8 cellular contexts compared by ENCODE assay signal in genomic region chrX:129905787-129906580, GRCh38. TPM values are rescaled to one million over a fixed set of nuclear protein-coding genes. Genes with fewer than 3 reads are reported as not detected.
DNase-seq lines count a peak whose midpoint lies in the region; ATAC-seq and TF ChIP-seq lines count a peak whose summit lies in the region.

TSS of gene UTP14A (plus strand) at chrX:129906164. CDS start at chrX:129906211, 47 bp downstream.

- TF ChIP-seq RAD21 in liver (IDR thresholded peaks at IDR 0.05) = peak in 1 of 2 donors; percentile 34

- TF ChIP-seq CTCF in dorsolateral prefrontal cortex (IDR thresholded peaks at IDR 0.05 in 54 of 56, conservative IDR thresholded peaks at IDR 0.05 in 2 of 56; ENCODE audit: low read depth in 1 of 56, partially characterized antibody in 56 of 56) = peak in 6 of 56 donors; percentile 8 to 25 (median 14)
- TF ChIP-seq CTCF in liver (IDR thresholded peaks at IDR 0.05; ENCODE audit: low read depth, low read length, missing input control) = no peak

- POLR2A ChIA-PET in activated CD4-positive, alpha-beta memory T cell treated with anti-CD3 and anti-CD28 coated beads for 36 hours (lab: Charles Lee) = interaction anchor here (0.6 to 1.1 kb wide), 3 partner anchors 10 to 169 kb away, joined by 3 to 4 read pairs (median 3); no protein-coding TSS in a partner anchor

- peaks cover 23% of the 10 kb centered on the region for H3K4me1 Mint-ChIP-seq in activated CD4-positive, alpha-beta memory T cell treated with anti-CD3 and anti-CD28 coated beads for 36 hours (ENCODE audit: low read depth)

- peak within 1 kb of the TSS; percentile 88 for H3K4me3 Mint-ChIP-seq in activated CD4-positive, alpha-beta memory T cell treated with anti-CD3 and anti-CD28 coated beads for 36 hours

- peak; percentile 96 for ATAC-seq in GM19438 (IDR thresholded peaks at IDR 0.05; ENCODE audit: low read depth, unreplicated experiment)
- peak; percentile 66 for ATAC-seq in HG03575 (IDR thresholded peaks at IDR 0.05; ENCODE audit: extremely low read depth, insufficient number of reproducible peaks, low FRiP score, unreplicated experiment)

- H3K4me1 ChIP-seq in liver (ENCODE audit: control insufficient read depth in 4 of 4, insufficient read depth in 4 of 4, low read length in 3 of 4) = peaks cover 0 to 8% (median 3%) of the 10 kb centered on the region in 4 donors

- peak within 1 kb of the TSS; percentile 33 to 79 (median 66) for H3K4me3 ChIP-seq in dorsolateral prefrontal cortex
- peak within 1 kb of the TSS; percentile 57 to 90 (median 76) for H3K4me3 ChIP-seq in liver (ENCODE audit: low read depth in 1 of 3, low read length in 3 of 3)

- no peaks in the 10 kb centered on the region for H3K27me3 Mint-ChIP-seq in activated CD4-positive, alpha-beta memory T cell treated with anti-CD3 and anti-CD28 coated beads for 36 hours

- under 1% methylated on average over 53 of the region's 53 CpGs for WGBS in liver

- H3K9ac ChIP-seq in liver (ENCODE audit: low read depth in 1 of 2, low read length in 2 of 2) = peak within 1 kb of the TSS in 1 of 2 donors; percentile 78

- H3K27ac ChIP-seq in dorsolateral prefrontal cortex (peak within 1 kb of the TSS in 56 of 59 donors; percentile 6 to 90 (median 79)), liver (ENCODE audit: low read depth in 1 of 2, low read length in 2 of 2) (peak within 1 kb of the TSS; percentile 32 to 79)

- intact Hi-C loops in activated CD4-positive, alpha-beta memory T cell treated with anti-CD3 and anti-CD28 coated beads for 36 hours (cut with micrococcal nuclease) = loop anchor here (1.0 to 5.0 kb wide), 4 partner anchors 62 to 299 kb away; partner anchors contain the start of gene BCORL1
- intact Hi-C loops in dorsolateral prefrontal cortex (cut with DNase I) = loop anchor here in 1 of 2 donors (10.0 kb wide), 1 partner anchor 61 kb away; the partner anchor contains the start of gene ZDHHC9

- no peaks in the 10 kb centered on the region for H3K9me3 Mint-ChIP-seq in activated CD4-positive, alpha-beta memory T cell treated with anti-CD3 and anti-CD28 coated beads for 36 hours

- DNase-seq in CD1c-positive myeloid dendritic cell (ENCODE audit: extremely low spot score) = peak; percentile 92
- DNase-seq in NCI-H82 treated with DMSO at 0.1 percent for 48 hours (lab: John Stamatoyannopoulos, UW; ENCODE audit: unreplicated experiment) = peak; percentile 85
- DNase-seq in activated CD4-positive, alpha-beta memory T cell treated with anti-CD3 and anti-CD28 coated beads for 36 hours = peak; percentile 92
- DNase-seq in dorsolateral prefrontal cortex = peak; percentile 71 to 91 (median 86)
- DNase-seq in stimulated activated CD4-positive, alpha-beta T cell treated with anti-CD3 and anti-CD28 coated beads, Interleukin-4, amount 100 ng/mL, for 24 hours = peak; percentile 84

- H3K36me3 ChIP-seq in liver (ENCODE audit: control insufficient read depth in 4 of 4, insufficient read depth in 3 of 4, low read depth in 1 of 4, low read length in 3 of 4) = peaks cover 2 to 14% (median 9%) of the 10 kb centered on the region in 4 donors

- H3K27me3 ChIP-seq in dorsolateral prefrontal cortex (peaks cover 0 to 19% (median 0%) of the 10 kb centered on the region in 45 donors), liver (ENCODE audit: control insufficient read depth in 4 of 4, insufficient read depth in 4 of 4, low read length in 3 of 4) (no peaks in the 10 kb centered on the region)

- H3K9me3 ChIP-seq in liver (ENCODE audit: control insufficient read depth in 4 of 4, low read length in 3 of 4) = no peaks in the 10 kb centered on the region

- H3K36me3 Mint-ChIP-seq in activated CD4-positive, alpha-beta memory T cell treated with anti-CD3 and anti-CD28 coated beads for 36 hours = peaks cover 15% of the 10 kb centered on the region

- CTCF ChIA-PET in activated CD4-positive, alpha-beta memory T cell treated with anti-CD3 and anti-CD28 coated beads for 36 hours (lab: Charles Lee) = interaction anchor here (0.8 to 2.4 kb wide), 7 partner anchors 20 to 302 kb away, joined by 3 to 18 read pairs (median 3); no protein-coding TSS in a partner anchor

- peak within 1 kb of the TSS; percentile 88 for H3K27ac Mint-ChIP-seq in activated CD4-positive, alpha-beta memory T cell treated with anti-CD3 and anti-CD28 coated beads for 36 hours

TF ChIP-seq in liver, 16 proteins besides CTCF, POLR2A, EP300 and RAD21:
- TF ChIP-seq TAF1 (conservative IDR thresholded peaks at IDR 0.05) (peak; percentile 53), RXRA (IDR thresholded peaks at IDR 0.05) (peak in 1 of 2 donors; percentile 45), EGR1 (IDR thresholded peaks at IDR 0.05; ENCODE audit: low read depth in 2 of 2) (peak in 1 of 2 donors; percentile 51), ZBTB33 (IDR thresholded peaks at IDR 0.05) (peak; percentile 69), SP1 (IDR thresholded peaks at IDR 0.05) (peak; percentile 49), ATF3 (IDR thresholded peaks at IDR 0.05) (no peak), HNF4A (conservative IDR thresholded peaks at IDR 0.05) (peak; percentile 34 to 55), NR2F2 (IDR thresholded peaks at IDR 0.05) (no peak), GABPA (IDR thresholded peaks at IDR 0.05 in 1 of 2, conservative IDR thresholded peaks at IDR 0.05 in 1 of 2) (peak; percentile 86 to 96), JUND (IDR thresholded peaks at IDR 0.05) (peak in 1 of 2 donors; percentile 11), HNF4G (IDR thresholded peaks at IDR 0.05) (no peak), REST (IDR thresholded peaks at IDR 0.05) (peak; percentile 22), FOXA1 (IDR thresholded peaks at IDR 0.05) (no peak), FOXA2 (IDR thresholded peaks at IDR 0.05) (no peak), YY1 (IDR thresholded peaks at IDR 0.05) (peak; percentile 18), MAX (IDR thresholded peaks at IDR 0.05) (no peak)

RNA-seq across cellular contexts. Expression of gene UTP14A, which starts in this region (rescaled TPM):
- total RNA-seq in activated CD4-positive, alpha-beta memory T cell treated with anti-CD3 and anti-CD28 coated beads for 36 hours = 10 to 100 TPM; 29.9 to 31.7 TPM
- 10 to 100 TPM in 102 of 120 experiments, 1 to 10 TPM in 18; 4.0 to 17.6 (median 11.9) TPM for total RNA-seq in dorsolateral prefrontal cortex
- total RNA-seq in liver = 1 to 10 TPM; 5.5 to 6.6 TPM
- 1 to 10 TPM; 3.0 to 4.8 TPM for polyA plus RNA-seq in liver

Comparison
In these comparisons a context has a peak if more than half of its experiments do, and no peak if none do; other contexts are left out.
1. Peak in every context shown above with its lines: DNase-seq, ATAC-seq, H3K4me3 ChIP-seq and H3K27ac ChIP-seq.